In genomic region chr2:145546091-145546490, GRCh38 we compare ENCODE assay signal across 15 cellular contexts.
A peak's percentile ranks its signal among the peaks of the same experiment; 100 is the strongest.
DNase-seq lines count a peak whose midpoint lies in the region; ATAC-seq, FAIRE-seq and TF ChIP-seq lines count a peak whose summit lies in the region.
"Had no signal": no experiment of that assay in that cellular context is flagged by ENCODE, and none has a peak within 500 bp of the region (broad histone marks: within the 10 kb centered on the region; RNA-seq: fewer than 3 reads in every experiment).

No MANE protein-coding gene starts in this region.

- H2BK5ac ChIP-seq in H1 (ENCODE audit: low read depth, low read length): no peak overlapping the region

- no peaks in the 10 kb centered on the region for H3K9me3 ChIP-seq in H1 (ENCODE audit: insufficient read depth in 2 of 2, low read depth in 1 of 2, low read length in 1 of 2)
- no peaks in the 10 kb centered on the region for H3K9me3 ChIP-seq in osteoblast (ENCODE audit: low read depth, low read length)
- H3K9me3 ChIP-seq in tibial nerve: peaks cover 0 to 13% (median 0%) of the 10 kb centered on the region in 4 donors
- H3K9me3 ChIP-seq: A549 had no signal

- no peak overlapping the region for H3K18ac ChIP-seq in H1 (ENCODE audit: extremely low read depth, low read length)

- H3K4me2 ChIP-seq in H1 (ENCODE audit: insufficient read depth in 1 of 2, low read depth in 2 of 2, low read length in 2 of 2): no peak overlapping the region
- H3K4me2 ChIP-seq in osteoblast (ENCODE audit: insufficient read depth, low read length): no peak overlapping the region
- H3K4me2 ChIP-seq: A549 had no signal

- H2BK12ac ChIP-seq in H1 (ENCODE audit: low read depth, low read length): no peak overlapping the region

- H3K79me2 ChIP-seq in H1 (ENCODE audit: control insufficient read depth in 1 of 2, insufficient read depth in 2 of 2, low read length in 2 of 2): no peaks in the 10 kb centered on the region
- H3K79me2 ChIP-seq in osteoblast (ENCODE audit: insufficient read depth, low read length): no peaks in the 10 kb centered on the region

- no peak for TF ChIP-seq RAD21 in H1 (IDR thresholded peaks at IDR 0.05 in 1 of 2, conservative IDR thresholded peaks at IDR 0.05 in 1 of 2; ENCODE audit: low read depth in 2 of 2, low read length in 2 of 2)

- no peak overlapping the region for H2BK120ac ChIP-seq in H1 (replicated peaks; ENCODE audit: low read depth, low read length)

- H3K4me1 ChIP-seq in H1 (replicated peaks in 1 of 4; ENCODE audit: control insufficient read depth in 3 of 4, insufficient read depth in 4 of 4, low read length in 3 of 4) (no peaks in the 10 kb centered on the region), osteoblast (ENCODE audit: insufficient read depth, low read length) (no peaks in the 10 kb centered on the region), tibial nerve (no peaks in the 10 kb centered on the region)
- H3K4me1 ChIP-seq: A549, foreskin keratinocyte had no signal

- TF ChIP-seq CTCF in LNCaP clone FGC (IDR thresholded peaks at IDR 0.05; ENCODE audit: control insufficient read depth, extremely low read depth, insufficient read depth) (0 out of 2 replicates have a peak, but pooled peaks have one; percentile 24), H1 (IDR thresholded peaks at IDR 0.05; ENCODE audit: control extremely low read depth in 1 of 3, insufficient read depth in 1 of 3, low read depth in 1 of 3, low read length in 3 of 3) (no peak), osteoblast (IDR thresholded peaks at IDR 0.05; ENCODE audit: extremely low read depth, low read depth, low read length) (peak; percentile 53), tibial nerve (IDR thresholded peaks at IDR 0.05) (no peak)

- no peaks in the 10 kb centered on the region for H3K23me2 ChIP-seq in H1 (ENCODE audit: low read depth, low read length)

- ATAC-seq in HG03108 (IDR thresholded peaks at IDR 0.05; ENCODE audit: unreplicated experiment): no peak
- ATAC-seq: activated T-helper 17 cell treated with anti-CD3 and anti-CD28 coated beads, Interleukin-2, amount 50 U/mL, for 72 hours; foreskin keratinocyte; right cardiac atrium had no signal

- CTCF ChIA-PET in H1 (lab: Charles Lee; ENCODE audit: partially characterized antibody): no interaction called here

- no peak overlapping the region for H2AK5ac ChIP-seq in H1 (ENCODE audit: low read depth, low read length)

- no peaks in the 10 kb centered on the region for H4K20me1 ChIP-seq in H1 (replicated peaks in 1 of 2; ENCODE audit: control insufficient read depth in 1 of 2, insufficient read depth in 2 of 2, low read length in 2 of 2)
- no peaks in the 10 kb centered on the region for H4K20me1 ChIP-seq in osteoblast (ENCODE audit: insufficient read depth, low read length)

- no peak overlapping the region for H3K27ac ChIP-seq in H1 (ENCODE audit: low read depth, low read length)
- no peak overlapping the region for H3K27ac ChIP-seq in osteoblast (ENCODE audit: low read depth, low read length)
- no peak overlapping the region for H3K27ac ChIP-seq in tibial nerve
- H3K27ac ChIP-seq: A549, foreskin keratinocyte, SJCRH30 had no signal

- TF ChIP-seq EP300 in H1 (IDR thresholded peaks at IDR 0.05; ENCODE audit: borderline replicate concordance in 1 of 2, low read depth in 2 of 2, low read length in 2 of 2): no peak
- TF ChIP-seq EP300 in tibial nerve (IDR thresholded peaks at IDR 0.05): no peak

- peak; percentile 19 for FAIRE-seq in H1 (lab: Jason Lieb, UNC)
- FAIRE-seq: A549, D721Med had no signal

- TF ChIP-seq POLR2A in H1 (IDR thresholded peaks at IDR 0.05; ENCODE audit: control extremely low read depth in 1 of 2, low read depth in 2 of 2, low read length in 2 of 2): no peak
- TF ChIP-seq POLR2A in tibial nerve (IDR thresholded peaks at IDR 0.05): no peak

- H3K9ac ChIP-seq in H1 (replicated peaks in 1 of 4; ENCODE audit: extremely low read depth in 1 of 4, low read depth in 3 of 4, low read length in 3 of 4): no peak overlapping the region

- POLR2A ChIA-PET in H1 (lab: Charles Lee; ENCODE audit: partially characterized antibody): no interaction called here

- H3K56ac ChIP-seq in H1 (replicated peaks; ENCODE audit: insufficient read length, low read depth, low read length): no peak overlapping the region

- no peak overlapping the region for H2AFZ ChIP-seq in H1 (ENCODE audit: low read length)
- peak overlapping the region; percentile 70 for H2AFZ ChIP-seq in osteoblast (ENCODE audit: low read length)

- H2BK20ac ChIP-seq in H1 (ENCODE audit: low read length): no peak overlapping the region

- H3K23ac ChIP-seq in H1 (ENCODE audit: insufficient read length): no peak overlapping the region

- H2BK15ac ChIP-seq in H1 (ENCODE audit: low read length): no peak overlapping the region

- no peak overlapping the region for H4K91ac ChIP-seq in H1 (replicated peaks; ENCODE audit: insufficient read length, low read length)

- no peak overlapping the region for H4K5ac ChIP-seq in H1 (ENCODE audit: insufficient read length, low read depth, low read length)

- H3K14ac ChIP-seq in H1 (ENCODE audit: insufficient read length): no peak overlapping the region

- H3K27me3 ChIP-seq in H1 (replicated peaks in 1 of 4; ENCODE audit: control insufficient read depth in 3 of 4, extremely low read depth in 1 of 4, insufficient read depth in 3 of 4, low read length in 3 of 4) (peaks cover 0 to 1% (median 0%) of the 10 kb centered on the region in 4 experiments; a peak in 1 of 7 replicates), osteoblast (ENCODE audit: insufficient read depth, low read length) (no peaks in the 10 kb centered on the region), tibial nerve (no peaks in the 10 kb centered on the region)
- H3K27me3 ChIP-seq: foreskin keratinocyte, SJCRH30 had no signal

- H3K36me3 ChIP-seq in H1 (ENCODE audit: control insufficient read depth in 2 of 4, insufficient read depth in 4 of 4, low read length in 3 of 4): no peaks in the 10 kb centered on the region
- no peaks in the 10 kb centered on the region for H3K36me3 ChIP-seq in osteoblast (ENCODE audit: insufficient read depth, low read length)
- H3K36me3 ChIP-seq in tibial nerve: no peaks in the 10 kb centered on the region
- H3K36me3 ChIP-seq: SJCRH30 had no signal

- no peak overlapping the region for H3K4ac ChIP-seq in H1 (replicated peaks; ENCODE audit: insufficient read length, low read depth, low read length)

- H3K79me1 ChIP-seq in H1 (ENCODE audit: low read depth, low read length): no peaks in the 10 kb centered on the region

- no peak overlapping the region for H3K4me3 ChIP-seq in LNCaP clone FGC (ENCODE audit: low read depth, low read length)
- no peak overlapping the region for H3K4me3 ChIP-seq in H1 (ENCODE audit: extremely low read depth in 1 of 4, insufficient read depth in 2 of 4, low read depth in 3 of 4, low read length in 4 of 4)
- H3K4me3 ChIP-seq in osteoblast (ENCODE audit: insufficient read depth, low read length): no peak overlapping the region
- H3K4me3 ChIP-seq in tibial nerve: no peak overlapping the region
- H3K4me3 ChIP-seq: A549, SJCRH30 had no signal

- H4K8ac ChIP-seq in H1 (ENCODE audit: extremely low read depth, insufficient read depth, low read length): no peak overlapping the region

- peak; percentile 15 for DNase-seq in NCI-H146 (lab: John Stamatoyannopoulos, UW)
- no peak for DNase-seq in NCI-H146 treated with DMSO at 0.1 percent for 48 hours (lab: John Stamatoyannopoulos, UW; ENCODE audit: unreplicated experiment)
- no peak for DNase-seq in LNCaP clone FGC (ENCODE audit: low read depth)
- no peak for DNase-seq in H1 (ENCODE audit: low read depth in 1 of 2, low spot score in 2 of 2)
- no peak for DNase-seq in osteoblast (ENCODE audit: insufficient read length, low spot score, missing footprints)
- DNase-seq in tibial nerve (ENCODE audit: low spot score in 2 of 2): no peak
- no peak for DNase-seq in NCI-H510A treated with DMSO at 0.1 percent for 48 hours (lab: John Stamatoyannopoulos, UW)
- DNase-seq: foreskin keratinocyte; right cardiac atrium; stimulated activated CD4-positive, alpha-beta T cell treated with anti-CD3 and anti-CD28 coated beads, Interleukin-4, amount 100 ng/mL, for 1 hour had no signal

- 93% methylated on average over 2 of the region's 2 CpGs; no CpG with 5 or more reads in 1 of the 2 experiments for WGBS in H1 (ENCODE audit: extremely low coverage in 1 of 2, insufficient coverage in 1 of 2, insufficient read length in 1 of 2, insufficient replicate concordance in 2 of 2, low coverage in 1 of 2, low lambda C conversion rate in 2 of 2, missing lambda C conversion rate in 1 of 2), 2 experiments
- WGBS in tibial nerve, 2 donors: 71 to 82% methylated on average over 2 of the region's 2 CpGs

TF ChIP-seq in H1, 55 proteins besides CTCF, POLR2A, EP300 and RAD21 (continues in another document):
- TF ChIP-seq CEBPB (IDR thresholded peaks at IDR 0.05; ENCODE audit: low read depth, low read length) (no peak), SIRT6 (IDR thresholded peaks at IDR 0.05; ENCODE audit: low read length) (no peak), ASH2L (IDR thresholded peaks at IDR 0.05; ENCODE audit: low read length) (no peak), PHF8 (conservative IDR thresholded peaks at IDR 0.05; ENCODE audit: low read depth, low read length) (no peak)

Comparison
In these comparisons a context has a peak if more than half of its experiments do, and no peak if none do; other contexts are left out.
1. CTCF ChIP-seq: peak in LNCaP clone FGC (single experiment) and osteoblast (single experiment); none in H1 (0 of 3) and tibial nerve (0 of 5).